ENCODE assay signal across 1 cellular context in the genomic region with DNA sequence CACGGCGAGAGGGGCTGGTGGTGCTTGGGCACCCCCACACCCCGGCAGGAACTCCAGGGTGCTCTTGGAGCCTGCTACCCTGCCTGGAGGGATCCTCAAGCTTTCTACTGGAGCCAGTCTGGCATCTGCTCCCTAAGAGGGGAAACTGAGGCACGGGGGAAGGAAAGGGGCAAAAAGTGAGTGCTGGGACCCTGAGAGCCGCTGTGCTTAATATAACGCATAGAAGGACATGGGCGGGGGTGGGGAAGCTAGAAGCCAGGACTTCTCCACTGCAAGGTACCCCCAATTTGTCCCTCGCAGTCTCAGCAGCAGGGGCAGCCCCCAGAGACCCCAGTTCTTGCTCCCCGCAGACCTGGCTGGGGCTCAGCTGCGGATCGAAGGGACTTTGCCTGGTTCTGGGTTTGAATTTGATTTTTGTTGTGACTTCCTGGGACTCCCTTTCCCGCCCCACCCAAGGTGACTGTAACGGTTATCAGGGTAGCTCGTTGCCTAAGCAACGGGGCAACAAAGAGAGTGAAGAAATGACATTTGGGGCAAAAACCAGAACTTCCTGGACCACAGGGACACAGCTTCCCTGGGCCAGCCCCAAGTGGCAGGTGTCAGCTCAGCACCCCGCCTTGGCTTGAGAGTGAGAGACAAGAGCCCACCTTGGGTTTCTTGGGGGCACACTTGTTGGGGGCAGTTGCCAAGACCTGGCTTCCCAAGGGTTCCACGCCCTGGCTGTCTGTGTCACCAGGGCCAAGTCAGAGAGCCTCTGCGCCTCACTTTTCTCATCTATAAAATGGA.
TF ChIP-seq lines count a peak whose summit lies in the region.

No MANE protein-coding gene starts in this region.

TF ChIP-seq in K562, 482 proteins besides CTCF, POLR2A, EP300 and RAD21 (continued from another document and continues in another):
- TF ChIP-seq CREB1 (IDR thresholded peaks at IDR 0.05) (no peak), CREB1 (CRISPR knock-in tag; IDR thresholded peaks at IDR 0.05) (0 out of 2 replicates have a peak, but pooled peaks have one; percentile 2), ZNF586 (CRISPR knock-in tag; conservative IDR thresholded peaks at IDR 0.05) (no peak), SAP30 (IDR thresholded peaks at IDR 0.05; ENCODE audit: borderline replicate concordance, insufficient read depth, low read depth, low read length, poor library complexity, severe bottlenecking) (peak; percentile 78), RB1 (IDR thresholded peaks at IDR 0.05; ENCODE audit: low read depth) (0 out of 2 replicates have a peak, but pooled peaks have one; percentile 10), RBFOX2 (IDR thresholded peaks at IDR 0.05; ENCODE audit: low read depth, low read length) (peak; percentile 65), POLR2B (IDR thresholded peaks at IDR 0.05; ENCODE audit: low read depth, partially characterized antibody) (peak; percentile 3), MBD2 (IDR thresholded peaks at IDR 0.05; ENCODE audit: borderline replicate concordance, low read depth) (no peak), CSDE1 (IDR thresholded peaks at IDR 0.05) (peak in 1 of 2 experiments; percentile 62; a peak in 1 of 4 replicates), STAG1 (CRISPR knock-in tag; IDR thresholded peaks at IDR 0.05; ENCODE audit: borderline replicate concordance) (no peak), RBM25 (IDR thresholded peaks at IDR 0.05; ENCODE audit: low read depth, low read length, severe bottlenecking) (peak; percentile 46), MEIS2 (IDR thresholded peaks at IDR 0.05; ENCODE audit: partially characterized antibody) (peak; percentile 8), NRF1 (conservative IDR thresholded peaks at IDR 0.05 in 1 of 2, IDR thresholded peaks at IDR 0.05 in 1 of 2) (0 out of 4 replicates have a peak, but pooled peaks have one; percentile 8 to 23), CTBP1 (IDR thresholded peaks at IDR 0.05; ENCODE audit: borderline replicate concordance) (peak; percentile 41; the same call in 1 of the 2 replicates), FOXJ3 (CRISPR knock-in tag; IDR thresholded peaks at IDR 0.05) (peak; percentile 97), HNRNPLL (IDR thresholded peaks at IDR 0.05; ENCODE audit: low read depth, low read length, poor library complexity, severe bottlenecking) (peak; percentile 2), ELF1 (tag; IDR thresholded peaks at IDR 0.05) (peak; percentile 64), MIER1 (IDR thresholded peaks at IDR 0.05; ENCODE audit: low read depth) (no peak), SMARCA4 (IDR thresholded peaks at IDR 0.05) (0 out of 2 replicates have a peak, but pooled peaks have one; percentile 28), PHF20 (IDR thresholded peaks at IDR 0.05; ENCODE audit: partially characterized antibody) (peak; percentile 39), FOXK1 (CRISPR knock-in tag; IDR thresholded peaks at IDR 0.05; ENCODE audit: borderline replicate concordance) (no peak), NONO (IDR thresholded peaks at IDR 0.05; ENCODE audit: low read depth in 2 of 2, low read length in 1 of 2) (no peak), MYBL2 (IDR thresholded peaks at IDR 0.05; ENCODE audit: low read depth) (peak; percentile 95), MYBL2 (CRISPR knock-in tag; IDR thresholded peaks at IDR 0.05; ENCODE audit: borderline replicate concordance) (no peak), ZNF668 (CRISPR knock-in tag; IDR thresholded peaks at IDR 0.05) (no peak), ESRRA (IDR thresholded peaks at IDR 0.05; ENCODE audit: borderline replicate concordance, low read depth) (peak; percentile 58), CAMTA2 (CRISPR knock-in tag; conservative IDR thresholded peaks at IDR 0.05) (no peak), FOXK2 (conservative IDR thresholded peaks at IDR 0.05 in 1 of 2, IDR thresholded peaks at IDR 0.05 in 1 of 2; ENCODE audit: low read depth in 2 of 2) (no peak), CEBPB (tag; IDR thresholded peaks at IDR 0.05) (peak; percentile 35; the same call in 1 of the 2 replicates), FOXM1 (IDR thresholded peaks at IDR 0.05; ENCODE audit: low read depth) (peak; percentile 79), FOXM1 (CRISPR knock-in tag; IDR thresholded peaks at IDR 0.05; ENCODE audit: low read depth) (no peak), MTA3 (IDR thresholded peaks at IDR 0.05; ENCODE audit: borderline replicate concordance) (0 out of 2 replicates have a peak, but pooled peaks have one; percentile 21), NCOA1 (IDR thresholded peaks at IDR 0.05; ENCODE audit: low read depth) (no peak), ZNF324 (CRISPR knock-in tag; IDR thresholded peaks at IDR 0.05) (no peak)
- TF ChIP-seq, protein P1, sequence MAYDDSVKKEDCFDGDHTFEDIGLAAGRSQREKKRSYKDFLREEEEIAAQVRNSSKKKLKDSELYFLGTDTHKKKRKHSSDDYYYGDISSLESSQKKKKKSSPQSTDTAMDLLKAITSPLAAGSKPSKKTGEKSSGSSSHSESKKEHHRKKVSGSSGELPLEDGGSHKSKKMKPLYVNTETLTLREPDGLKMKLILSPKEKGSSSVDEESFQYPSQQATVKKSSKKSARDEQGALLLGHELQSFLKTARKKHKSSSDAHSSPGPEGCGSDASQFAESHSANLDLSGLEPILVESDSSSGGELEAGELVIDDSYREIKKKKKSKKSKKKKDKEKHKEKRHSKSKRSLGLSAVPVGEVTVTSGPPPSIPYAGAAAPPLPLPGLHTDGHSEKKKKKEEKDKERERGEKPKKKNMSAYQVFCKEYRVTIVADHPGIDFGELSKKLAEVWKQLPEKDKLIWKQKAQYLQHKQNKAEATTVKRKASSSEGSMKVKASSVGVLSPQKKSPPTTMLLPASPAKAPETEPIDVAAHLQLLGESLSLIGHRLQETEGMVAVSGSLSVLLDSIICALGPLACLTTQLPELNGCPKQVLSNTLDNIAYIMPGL (CRISPR knock-in tag; IDR thresholded peaks at IDR 0.05) = no peak
- TF ChIP-seq, protein P2, sequence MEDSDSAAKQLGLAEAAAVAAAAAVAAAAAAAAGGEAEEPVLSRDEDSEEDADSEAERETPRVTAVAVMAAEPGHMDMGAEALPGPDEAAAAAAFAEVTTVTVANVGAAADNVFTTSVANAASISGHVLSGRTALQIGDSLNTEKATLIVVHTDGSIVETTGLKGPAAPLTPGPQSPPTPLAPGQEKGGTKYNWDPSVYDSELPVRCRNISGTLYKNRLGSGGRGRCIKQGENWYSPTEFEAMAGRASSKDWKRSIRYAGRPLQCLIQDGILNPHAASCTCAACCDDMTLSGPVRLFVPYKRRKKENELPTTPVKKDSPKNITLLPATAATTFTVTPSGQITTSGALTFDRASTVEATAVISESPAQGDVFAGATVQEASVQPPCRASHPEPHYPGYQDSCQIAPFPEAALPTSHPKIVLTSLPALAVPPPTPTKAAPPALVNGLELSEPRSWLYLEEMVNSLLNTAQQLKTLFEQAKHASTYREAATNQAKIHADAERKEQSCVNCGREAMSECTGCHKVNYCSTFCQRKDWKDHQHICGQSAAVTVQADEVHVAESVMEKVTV (CRISPR knock-in tag; IDR thresholded peaks at IDR 0.05) = no peak
- TF ChIP-seq, protein P3, sequence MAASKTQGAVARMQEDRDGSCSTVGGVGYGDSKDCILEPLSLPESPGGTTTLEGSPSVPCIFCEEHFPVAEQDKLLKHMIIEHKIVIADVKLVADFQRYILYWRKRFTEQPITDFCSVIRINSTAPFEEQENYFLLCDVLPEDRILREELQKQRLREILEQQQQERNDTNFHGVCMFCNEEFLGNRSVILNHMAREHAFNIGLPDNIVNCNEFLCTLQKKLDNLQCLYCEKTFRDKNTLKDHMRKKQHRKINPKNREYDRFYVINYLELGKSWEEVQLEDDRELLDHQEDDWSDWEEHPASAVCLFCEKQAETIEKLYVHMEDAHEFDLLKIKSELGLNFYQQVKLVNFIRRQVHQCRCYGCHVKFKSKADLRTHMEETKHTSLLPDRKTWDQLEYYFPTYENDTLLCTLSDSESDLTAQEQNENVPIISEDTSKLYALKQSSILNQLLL (CRISPR knock-in tag; IDR thresholded peaks at IDR 0.05; ENCODE audit: borderline replicate concordance) = no peak
- TF ChIP-seq, protein P4, sequence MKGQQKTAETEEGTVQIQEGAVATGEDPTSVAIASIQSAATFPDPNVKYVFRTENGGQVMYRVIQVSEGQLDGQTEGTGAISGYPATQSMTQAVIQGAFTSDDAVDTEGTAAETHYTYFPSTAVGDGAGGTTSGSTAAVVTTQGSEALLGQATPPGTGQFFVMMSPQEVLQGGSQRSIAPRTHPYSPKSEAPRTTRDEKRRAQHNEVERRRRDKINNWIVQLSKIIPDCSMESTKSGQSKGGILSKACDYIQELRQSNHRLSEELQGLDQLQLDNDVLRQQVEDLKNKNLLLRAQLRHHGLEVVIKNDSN (CRISPR knock-in tag; IDR thresholded peaks at IDR 0.05) = 0 out of 2 replicates have a peak, but pooled peaks have one; percentile 9
- TF ChIP-seq, protein P5, sequence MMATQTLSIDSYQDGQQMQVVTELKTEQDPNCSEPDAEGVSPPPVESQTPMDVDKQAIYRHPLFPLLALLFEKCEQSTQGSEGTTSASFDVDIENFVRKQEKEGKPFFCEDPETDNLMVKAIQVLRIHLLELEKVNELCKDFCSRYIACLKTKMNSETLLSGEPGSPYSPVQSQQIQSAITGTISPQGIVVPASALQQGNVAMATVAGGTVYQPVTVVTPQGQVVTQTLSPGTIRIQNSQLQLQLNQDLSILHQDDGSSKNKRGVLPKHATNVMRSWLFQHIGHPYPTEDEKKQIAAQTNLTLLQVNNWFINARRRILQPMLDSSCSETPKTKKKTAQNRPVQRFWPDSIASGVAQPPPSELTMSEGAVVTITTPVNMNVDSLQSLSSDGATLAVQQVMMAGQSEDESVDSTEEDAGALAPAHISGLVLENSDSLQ (IDR thresholded peaks at IDR 0.05) = peak; percentile 23; the same call in 1 of the 2 replicates
- TF ChIP-seq, protein P6, sequence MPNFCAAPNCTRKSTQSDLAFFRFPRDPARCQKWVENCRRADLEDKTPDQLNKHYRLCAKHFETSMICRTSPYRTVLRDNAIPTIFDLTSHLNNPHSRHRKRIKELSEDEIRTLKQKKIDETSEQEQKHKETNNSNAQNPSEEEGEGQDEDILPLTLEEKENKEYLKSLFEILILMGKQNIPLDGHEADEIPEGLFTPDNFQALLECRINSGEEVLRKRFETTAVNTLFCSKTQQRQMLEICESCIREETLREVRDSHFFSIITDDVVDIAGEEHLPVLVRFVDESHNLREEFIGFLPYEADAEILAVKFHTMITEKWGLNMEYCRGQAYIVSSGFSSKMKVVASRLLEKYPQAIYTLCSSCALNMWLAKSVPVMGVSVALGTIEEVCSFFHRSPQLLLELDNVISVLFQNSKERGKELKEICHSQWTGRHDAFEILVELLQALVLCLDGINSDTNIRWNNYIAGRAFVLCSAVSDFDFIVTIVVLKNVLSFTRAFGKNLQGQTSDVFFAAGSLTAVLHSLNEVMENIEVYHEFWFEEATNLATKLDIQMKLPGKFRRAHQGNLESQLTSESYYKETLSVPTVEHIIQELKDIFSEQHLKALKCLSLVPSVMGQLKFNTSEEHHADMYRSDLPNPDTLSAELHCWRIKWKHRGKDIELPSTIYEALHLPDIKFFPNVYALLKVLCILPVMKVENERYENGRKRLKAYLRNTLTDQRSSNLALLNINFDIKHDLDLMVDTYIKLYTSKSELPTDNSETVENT (CRISPR knock-in tag; IDR thresholded peaks at IDR 0.05) = 0 out of 2 replicates have a peak, but pooled peaks have one; percentile 37
- TF ChIP-seq, protein P7, sequence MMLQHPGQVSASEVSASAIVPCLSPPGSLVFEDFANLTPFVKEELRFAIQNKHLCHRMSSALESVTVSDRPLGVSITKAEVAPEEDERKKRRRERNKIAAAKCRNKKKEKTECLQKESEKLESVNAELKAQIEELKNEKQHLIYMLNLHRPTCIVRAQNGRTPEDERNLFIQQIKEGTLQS (IDR thresholded peaks at IDR 0.05) = 0 out of 2 replicates have a peak, but pooled peaks have one; percentile 20
- TF ChIP-seq, protein P7 (CRISPR knock-in tag; conservative IDR thresholded peaks at IDR 0.05) = no peak
- TF ChIP-seq, protein P8, sequence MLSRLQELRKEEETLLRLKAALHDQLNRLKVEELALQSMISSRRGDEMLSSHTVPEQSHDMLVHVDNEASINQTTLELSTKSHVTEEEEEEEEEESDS (CRISPR knock-in tag; IDR thresholded peaks at IDR 0.05) = no peak
